ENCODE assay signal across 8 cellular contexts in the genomic region with DNA sequence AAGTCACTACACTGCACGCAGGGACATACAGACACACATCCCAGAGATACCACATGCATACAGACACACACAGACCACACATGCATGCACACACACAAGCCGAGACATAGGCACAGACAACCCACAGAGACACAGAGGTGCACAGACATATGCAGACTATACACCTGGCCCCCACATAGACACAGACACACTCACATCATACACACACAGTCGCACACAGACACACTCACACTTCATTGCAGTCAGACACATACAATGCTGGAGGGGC. TPM values are rescaled to one million over a fixed set of nuclear protein-coding genes. Genes with fewer than 3 reads are reported as not detected.
A peak's percentile ranks its signal among the peaks of the same experiment; 100 is the strongest.
DNase-seq lines count a peak whose midpoint lies in the region; ATAC-seq, FAIRE-seq and TF ChIP-seq lines count a peak whose summit lies in the region.

No MANE protein-coding gene starts in this region.

- H3K27ac ChIP-seq in BLaER1 treated with 17β-estradiol and CSF1 and Interleukin-3, amounts not matched to agents 10 nM and 100 nM, result no peak overlapping the region
- H3K27ac ChIP-seq in foreskin keratinocyte, result no peak overlapping the region

- peaks cover 0 to 5% (median 0%) of the 10 kb centered on the region in 11 experiments; a peak in 3 of 22 replicates for H3K36me3 ChIP-seq in BLaER1 treated with 17β-estradiol and CSF1 and Interleukin-3, amounts not matched to agents 10 nM and 100 nM
- H3K36me3 ChIP-seq in Loucy (ENCODE audit: insufficient read depth, low read length), result no peaks in the 10 kb centered on the region

- peak overlapping the region; percentile 54 to 76 (median 68); a peak in 12 of 20 replicates for H3K4me3 ChIP-seq in BLaER1 treated with 17β-estradiol and CSF1 and Interleukin-3, amounts not matched to agents 10 nM and 100 nM
- peak overlapping the region; percentile 53 for H3K4me3 ChIP-seq in Loucy (ENCODE audit: low read length, poor library complexity, severe bottlenecking)

- ATAC-seq in effector memory CD8-positive, alpha-beta T cell (replicated peaks), result no peak
- ATAC-seq in foreskin keratinocyte (no peak), GM19035 (IDR thresholded peaks at IDR 0.05; ENCODE audit: unreplicated experiment) (no peak)

- H3K9me2 ChIP-seq in Loucy (replicated peaks; ENCODE audit: low read depth, low read length), result no peaks in the 10 kb centered on the region

- H3K27me3 ChIP-seq in BLaER1 treated with 17β-estradiol and CSF1 and Interleukin-3, amounts not matched to agents 10 nM and 100 nM, result peaks cover 45 to 72% (median 66%) of the 10 kb centered on the region in 11 experiments
- H3K27me3 ChIP-seq in Loucy (ENCODE audit: insufficient read depth, low read length, poor library complexity, severe bottlenecking) (no peaks in the 10 kb centered on the region), foreskin keratinocyte (no peaks in the 10 kb centered on the region)

- no peaks in the 10 kb centered on the region for H3F3A ChIP-seq in Loucy (ENCODE audit: low read depth)

- H3K9me3 ChIP-seq in BLaER1 treated with 17β-estradiol and CSF1 and Interleukin-3, amounts not matched to agents 10 nM and 100 nM (replicated peaks in 1 of 11), result peaks cover 19 to 29% (median 24%) of the 10 kb centered on the region in 11 experiments
- peaks cover 7% of the 10 kb centered on the region; the same call in 1 of the 2 replicates for H3K9me3 ChIP-seq in Loucy (ENCODE audit: insufficient read depth, low read depth, low read length)

- H3K4me1 ChIP-seq in BLaER1 treated with 17β-estradiol and CSF1 and Interleukin-3, amounts not matched to agents 10 nM and 100 nM, result peaks cover 9 to 19% (median 10%) of the 10 kb centered on the region in 10 experiments; a peak in 19 of 20 replicates
- H3K4me1 ChIP-seq in Loucy (ENCODE audit: insufficient read depth, low read length, poor library complexity, severe bottlenecking) (peaks cover 62% of the 10 kb centered on the region), foreskin keratinocyte (peaks cover 29% of the 10 kb centered on the region)

- H2AFZ ChIP-seq in Loucy (ENCODE audit: low read length), result peak overlapping the region; percentile 27; the same call in 1 of the 2 replicates

- TF ChIP-seq CTCF in Loucy (conservative IDR thresholded peaks at IDR 0.05; ENCODE audit: low read length) (no peak), osteocyte (IDR thresholded peaks at IDR 0.05) (no peak), foreskin keratinocyte (conservative IDR thresholded peaks at IDR 0.05) (no peak)

- FAIRE-seq in urothelium cell line (lab: Jason Lieb, UNC), result no peak

- DNase-seq in effector memory CD8-positive, alpha-beta T cell, result no peak
- DNase-seq in osteocyte (ENCODE audit: extremely low spot score, unreplicated experiment) (no peak), urothelium cell line (ENCODE audit: low spot score) (no peak), NOMO-1 treated with dmso at 0.1 percent for 144 hours (lab: John Stamatoyannopoulos, UW; ENCODE audit: unreplicated experiment) (no peak), foreskin keratinocyte (no peak)

- H3K27me3 Mint-ChIP-seq in effector memory CD8-positive, alpha-beta T cell, result peaks cover 46 to 78% of the 10 kb centered on the region in 2 donors
- no peaks in the 10 kb centered on the region for H3K27me3 Mint-ChIP-seq in osteocyte (ENCODE audit: unreplicated experiment)

- H3K4me3 Mint-ChIP-seq in effector memory CD8-positive, alpha-beta T cell, result peak overlapping the region; percentile 37 to 74
- peak overlapping the region; percentile 68 for H3K4me3 Mint-ChIP-seq in osteocyte (ENCODE audit: unreplicated experiment)

- peaks cover 0 to 12% (median 4%) of the 10 kb centered on the region in 11 experiments; a peak in 8 of 22 replicates for H4K20me1 ChIP-seq in BLaER1 treated with 17β-estradiol and CSF1 and Interleukin-3, amounts not matched to agents 10 nM and 100 nM
- H4K20me1 ChIP-seq in Loucy (ENCODE audit: insufficient read depth, low read length, poor library complexity, severe bottlenecking), result no peaks in the 10 kb centered on the region

- H3K36me3 Mint-ChIP-seq in effector memory CD8-positive, alpha-beta T cell (ENCODE audit: insufficient read depth), result peaks cover 3% of the 10 kb centered on the region
- peaks cover 5% of the 10 kb centered on the region for H3K36me3 Mint-ChIP-seq in osteocyte (ENCODE audit: unreplicated experiment)

- peak overlapping the region; percentile 93 to 99 (median 97); a peak in 21 of 22 replicates for H3K4me2 ChIP-seq in BLaER1 treated with 17β-estradiol and CSF1 and Interleukin-3, amounts not matched to agents 10 nM and 100 nM
- peak overlapping the region; percentile 59 for H3K4me2 ChIP-seq in Loucy (ENCODE audit: low read depth, low read length, poor library complexity, severe bottlenecking)

- H3K9ac ChIP-seq in BLaER1 treated with 17β-estradiol and CSF1 and Interleukin-3, amounts not matched to agents 10 nM and 100 nM, result peak overlapping the region in 3 of 11 experiments; percentile 53 to 81 (median 63); a peak in 3 of 22 replicates
- peak overlapping the region; percentile 43 for H3K9ac ChIP-seq in Loucy (ENCODE audit: low read depth, low read length, poor library complexity, severe bottlenecking)

- H3K9me3 Mint-ChIP-seq in effector memory CD8-positive, alpha-beta T cell, result peaks cover 0 to 3% of the 10 kb centered on the region in 2 donors
- peaks cover 11% of the 10 kb centered on the region for H3K9me3 Mint-ChIP-seq in osteocyte (ENCODE audit: unreplicated experiment)

- peaks cover 44% of the 10 kb centered on the region for H3K79me2 ChIP-seq in Loucy (ENCODE audit: insufficient read depth, low read length)

- H3K27ac Mint-ChIP-seq in effector memory CD8-positive, alpha-beta T cell, result no peak overlapping the region
- H3K27ac Mint-ChIP-seq in osteocyte (ENCODE audit: unreplicated experiment), result peak overlapping the region; percentile 46

- peaks cover 0 to 9% of the 10 kb centered on the region in 2 donors for H3K4me1 Mint-ChIP-seq in effector memory CD8-positive, alpha-beta T cell (ENCODE audit: low read depth in 2 of 2)
- H3K4me1 Mint-ChIP-seq in osteocyte (ENCODE audit: unreplicated experiment), result peaks cover 47% of the 10 kb centered on the region

RNA-seq across cellular contexts. Expression of gene MGLL, which starts 1.2 kb away (rescaled TPM):
- total RNA-seq in osteocyte (102 and 112 TPM in 2 replicates), foreskin keratinocyte (48.7 and 54.9 TPM in 2 replicates)
- polyA plus RNA-seq in foreskin keratinocyte, result 37.9 and 39.9 TPM in 2 replicates
